8 cellular contexts compared by ENCODE assay signal in genomic region chr1:183911285-183911684, GRCh38.
DNase-seq lines count a peak whose midpoint lies in the region; ATAC-seq and TF ChIP-seq lines count a peak whose summit lies in the region.

No MANE protein-coding gene starts in this region.

- intact Hi-C loops in left lung (cut with DNase I), result no loop called here

- DNase-seq in left lung (no peak), retina (no peak), epidermal melanocyte (ENCODE audit: insufficient read length, low spot score) (no peak), HCEC 1CT (no peak), C1 segment of cervical spinal cord (lab: John Stamatoyannopoulos, UW) (no peak)

- no peaks in the 10 kb centered on the region for H3K9me3 Mint-ChIP-seq in IgD-negative memory B cell

- H3K4me1 Mint-ChIP-seq in IgD-negative memory B cell, result peaks cover 21 to 33% (median 29%) of the 10 kb centered on the region in 3 donors

- H3K27me3 Mint-ChIP-seq in IgD-negative memory B cell, result no peaks in the 10 kb centered on the region

- TF ChIP-seq CTCF in left lung (IDR thresholded peaks at IDR 0.05), result no peak

- H3K4me3 ChIP-seq in left lung, result no peak overlapping the region

- H3K36me3 ChIP-seq in left lung, result peaks cover 0 to 72% of the 10 kb centered on the region in 2 donors

- no peaks in the 10 kb centered on the region for H3K36me3 Mint-ChIP-seq in IgD-negative memory B cell

- H3K9me3 ChIP-seq in left lung, result no peaks in the 10 kb centered on the region

- peaks cover 9 to 49% of the 10 kb centered on the region in 2 donors for H3K4me1 ChIP-seq in left lung

- peak overlapping the region in 2 of 3 donors; percentile 13 to 27 for H3K27ac Mint-ChIP-seq in IgD-negative memory B cell

- ATAC-seq in GM18520 (IDR thresholded peaks at IDR 0.05; ENCODE audit: unreplicated experiment) (peak; percentile 36), GM21576 (IDR thresholded peaks at IDR 0.05; ENCODE audit: unreplicated experiment) (peak; percentile 80), left lung (no peak)

- H3K27me3 ChIP-seq in left lung, result no peaks in the 10 kb centered on the region

- peak overlapping the region; percentile 2 to 69 for H3K27ac ChIP-seq in left lung

- H3K4me3 Mint-ChIP-seq in IgD-negative memory B cell, result peak overlapping the region in 1 of 4 donors; percentile 67
